Comparison of ENCODE assay signal across 8 cellular contexts in genomic region chr3:101851072-101851471, GRCh38. TPM values are rescaled to one million over a fixed set of nuclear protein-coding genes. Genes with fewer than 3 reads are reported as not detected.
DNase-seq lines count a peak whose midpoint lies in the region; ATAC-seq and TF ChIP-seq lines count a peak whose summit lies in the region.

No MANE protein-coding gene starts in this region.

- no peak overlapping the region for H3K27ac ChIP-seq in HL-60 (replicated peaks)
- H3K27ac ChIP-seq in iPS-18a (ENCODE audit: low read length) = no peak overlapping the region

- no peaks in the 10 kb centered on the region for H3K9me3 ChIP-seq in iPS-18a (ENCODE audit: control insufficient read depth, low read depth, low read length)

- H3K4me3 Mint-ChIP-seq in activated T-helper 1 cell treated with anti-CD3 and anti-CD28 coated beads, Interleukin-12 subunit alpha, Interleukin-12 subunit beta, Interleukin-2, Interleukin-4 antibody, amounts not matched to agents 30 ng/mL and 10 ng/mL and 1 ng/mL, durations not matched to agents 14 hours and 24 hours and 36 hours = peak overlapping the region; percentile 93
- H3K4me3 Mint-ChIP-seq in stimulated activated memory B cell treated with anti-CD40 and anti-IgM and Interleukin-4, amounts not matched to agents 10 μg/mL and 1 μg/mL and 100 μg/mL, for 72 hours = peak overlapping the region; percentile 88

- no peak for TF ChIP-seq CTCF in HL-60 (IDR thresholded peaks at IDR 0.05; ENCODE audit: insufficient read depth, low read length)

- H3K27me3 ChIP-seq in HL-60 (ENCODE audit: insufficient read depth, poor library complexity, severe bottlenecking) (peaks cover 9% of the 10 kb centered on the region), iPS-18a (ENCODE audit: control insufficient read depth, insufficient read depth, low read length) (no peaks in the 10 kb centered on the region)

- peaks cover 66% of the 10 kb centered on the region for H3K36me3 Mint-ChIP-seq in activated T-helper 1 cell treated with anti-CD3 and anti-CD28 coated beads, Interleukin-12 subunit alpha, Interleukin-12 subunit beta, Interleukin-2, Interleukin-4 antibody, amounts not matched to agents 30 ng/mL and 10 ng/mL and 1 ng/mL, durations not matched to agents 14 hours and 24 hours and 36 hours (ENCODE audit: low read depth)
- peaks cover 64% of the 10 kb centered on the region for H3K36me3 Mint-ChIP-seq in stimulated activated memory B cell treated with anti-CD40 and anti-IgM and Interleukin-4, amounts not matched to agents 10 μg/mL and 1 μg/mL and 100 μg/mL, for 72 hours

- H3K27me3 Mint-ChIP-seq in activated T-helper 1 cell treated with anti-CD3 and anti-CD28 coated beads, Interleukin-12 subunit alpha, Interleukin-12 subunit beta, Interleukin-2, Interleukin-4 antibody, amounts not matched to agents 30 ng/mL and 10 ng/mL and 1 ng/mL, durations not matched to agents 14 hours and 24 hours and 36 hours (ENCODE audit: insufficient read depth) = no peaks in the 10 kb centered on the region
- H3K27me3 Mint-ChIP-seq in stimulated activated memory B cell treated with anti-CD40 and anti-IgM and Interleukin-4, amounts not matched to agents 10 μg/mL and 1 μg/mL and 100 μg/mL, for 72 hours = no peaks in the 10 kb centered on the region

- no peak for ATAC-seq in stimulated activated memory B cell treated with anti-CD40 and anti-IgM and Interleukin-4, amounts not matched to agents 10 μg/mL and 1 μg/mL and 100 μg/mL, for 72 hours

- peaks cover 22% of the 10 kb centered on the region for H3K4me1 ChIP-seq in iPS-18a (ENCODE audit: control insufficient read depth, low read depth, low read length)

- peak overlapping the region; percentile 84 for H3K9ac ChIP-seq in iPS-18a (ENCODE audit: low read length)

- H3K4me3 ChIP-seq in HL-60 (replicated peaks; ENCODE audit: insufficient read depth, low read length) = peak overlapping the region; percentile 88; the same call in 1 of the 2 replicates
- H3K4me3 ChIP-seq in iPS-18a (ENCODE audit: low read length) = peak overlapping the region; percentile 82

- intact Hi-C loops in activated T-helper 1 cell treated with anti-CD3 and anti-CD28 coated beads, Interleukin-12 subunit alpha, Interleukin-12 subunit beta, Interleukin-2, Interleukin-4 antibody, amounts not matched to agents 30 ng/mL and 10 ng/mL and 1 ng/mL, durations not matched to agents 14 hours and 24 hours and 36 hours (cut with micrococcal nuclease) = loop anchor here (1.0 to 5.0 kb wide), 8 partner anchors 10 to 276 kb away; partner anchors contain the start of genes PCNP and RPL24

- H3K4me1 Mint-ChIP-seq in activated T-helper 1 cell treated with anti-CD3 and anti-CD28 coated beads, Interleukin-12 subunit alpha, Interleukin-12 subunit beta, Interleukin-2, Interleukin-4 antibody, amounts not matched to agents 30 ng/mL and 10 ng/mL and 1 ng/mL, durations not matched to agents 14 hours and 24 hours and 36 hours (ENCODE audit: low read depth) = peaks cover 67% of the 10 kb centered on the region
- peaks cover 56% of the 10 kb centered on the region for H3K4me1 Mint-ChIP-seq in stimulated activated memory B cell treated with anti-CD40 and anti-IgM and Interleukin-4, amounts not matched to agents 10 μg/mL and 1 μg/mL and 100 μg/mL, for 72 hours

- H3K27ac Mint-ChIP-seq in activated T-helper 1 cell treated with anti-CD3 and anti-CD28 coated beads, Interleukin-12 subunit alpha, Interleukin-12 subunit beta, Interleukin-2, Interleukin-4 antibody, amounts not matched to agents 30 ng/mL and 10 ng/mL and 1 ng/mL, durations not matched to agents 14 hours and 24 hours and 36 hours = peak overlapping the region; percentile 96
- H3K27ac Mint-ChIP-seq in stimulated activated memory B cell treated with anti-CD40 and anti-IgM and Interleukin-4, amounts not matched to agents 10 μg/mL and 1 μg/mL and 100 μg/mL, for 72 hours = peak overlapping the region; percentile 97

- H3K36me3 ChIP-seq in iPS-18a (ENCODE audit: control insufficient read depth, low read depth, low read length) = peaks cover 43% of the 10 kb centered on the region

- no peaks in the 10 kb centered on the region for H3K9me3 Mint-ChIP-seq in activated T-helper 1 cell treated with anti-CD3 and anti-CD28 coated beads, Interleukin-12 subunit alpha, Interleukin-12 subunit beta, Interleukin-2, Interleukin-4 antibody, amounts not matched to agents 30 ng/mL and 10 ng/mL and 1 ng/mL, durations not matched to agents 14 hours and 24 hours and 36 hours
- no peaks in the 10 kb centered on the region for H3K9me3 Mint-ChIP-seq in stimulated activated memory B cell treated with anti-CD40 and anti-IgM and Interleukin-4, amounts not matched to agents 10 μg/mL and 1 μg/mL and 100 μg/mL, for 72 hours

- DNase-seq in HL-60 (ENCODE audit: low read depth in 1 of 2, low spot score in 1 of 2) (no peak), islet precursor cell (no peak), NCI-H226 (no peak), GM19240 (ENCODE audit: insufficient read length, low spot score) (no peak), NCI-H1436 treated with DMSO at 0.1 percent for 48 hours (lab: John Stamatoyannopoulos, UW) (no peak)
- no peak for DNase-seq in activated T-helper 1 cell treated with anti-CD3 and anti-CD28 coated beads, Interleukin-12 subunit alpha, Interleukin-12 subunit beta, Interleukin-2, Interleukin-4 antibody, amounts not matched to agents 30 ng/mL and 10 ng/mL and 1 ng/mL, durations not matched to agents 14 hours and 24 hours and 36 hours (ENCODE audit: low spot score)

RNA-seq across cellular contexts. Expression of gene NFKBIZ, which starts 1.8 kb away (rescaled TPM):
- total RNA-seq in activated T-helper 1 cell treated with anti-CD3 and anti-CD28 coated beads, Interleukin-12 subunit alpha, Interleukin-12 subunit beta, Interleukin-2, Interleukin-4 antibody, amounts not matched to agents 30 ng/mL and 10 ng/mL and 1 ng/mL, durations not matched to agents 14 hours and 24 hours and 36 hours = 72.4 and 79.7 TPM in 2 replicates
